In genomic region chr19:1478934-1479707, GRCh38 we compare ENCODE assay signal across 1 cellular context.
TF ChIP-seq lines count a peak whose summit lies in the region.

TSS of gene C19orf25 (minus strand) at chr19:1479215. CDS start at chr19:1478903, 312 bp downstream.

TF ChIP-seq in HepG2, 621 proteins besides CTCF, POLR2A, EP300 and RAD21 (continued from another document and continues in another):
- no peak for TF ChIP-seq PBX3 (CRISPR knock-in tag; IDR thresholded peaks at IDR 0.05; ENCODE audit: borderline replicate concordance)
- peak; percentile 13; the same call in 1 of the 2 replicates for TF ChIP-seq FOSL2 (CRISPR knock-in tag; IDR thresholded peaks at IDR 0.05)
- peak; percentile 82 for TF ChIP-seq RBM39 (IDR thresholded peaks at IDR 0.05; ENCODE audit: low read depth, low read length, poor library complexity, severe bottlenecking)
- TF ChIP-seq IRF9 (CRISPR knock-in tag; IDR thresholded peaks at IDR 0.05; ENCODE audit: borderline replicate concordance) = 0 out of 2 replicates have a peak, but pooled peaks have one; percentile 9
- TF ChIP-seq ZNF225 (CRISPR knock-in tag; IDR thresholded peaks at IDR 0.05) = no peak
- no peak for TF ChIP-seq NFAT5 (CRISPR knock-in tag; IDR thresholded peaks at IDR 0.05)
- no peak for TF ChIP-seq NR2F6 (IDR thresholded peaks at IDR 0.05)
- TF ChIP-seq NR2F6 (CRISPR knock-in tag; IDR thresholded peaks at IDR 0.05) = no peak
- TF ChIP-seq ZFP36L1 (CRISPR knock-in tag; IDR thresholded peaks at IDR 0.05) = no peak
- 0 out of 2 replicates have a peak, but pooled peaks have one; percentile 29 for TF ChIP-seq ZNF564 (CRISPR knock-in tag; IDR thresholded peaks at IDR 0.05)
- TF ChIP-seq ZNF589 (CRISPR knock-in tag; conservative IDR thresholded peaks at IDR 0.05) = no peak
- TF ChIP-seq ZFYVE20 (CRISPR knock-in tag; IDR thresholded peaks at IDR 0.05; ENCODE audit: borderline replicate concordance, low read depth) = no peak
- TF ChIP-seq MAX (IDR thresholded peaks at IDR 0.05) = peak; percentile 96
- no peak for TF ChIP-seq NCOA1 (CRISPR knock-in tag; IDR thresholded peaks at IDR 0.05)
- peak; percentile 98 for TF ChIP-seq ZMYM3 (CRISPR knock-in tag; IDR thresholded peaks at IDR 0.05)
- TF ChIP-seq SP1 (IDR thresholded peaks at IDR 0.05) = no peak
- peak; percentile 71 for TF ChIP-seq SP1 (CRISPR knock-in tag; IDR thresholded peaks at IDR 0.05)
- no peak for TF ChIP-seq MBNL3 (CRISPR knock-in tag; conservative IDR thresholded peaks at IDR 0.05)
- TF ChIP-seq ZSCAN12 (CRISPR knock-in tag; IDR thresholded peaks at IDR 0.05) = no peak
- no peak for TF ChIP-seq SRSF9 (IDR thresholded peaks at IDR 0.05; ENCODE audit: borderline replicate concordance, insufficient read depth, low read depth, low read length, poor library complexity, severe bottlenecking)
- no peak for TF ChIP-seq ZNF878 (CRISPR knock-in tag; IDR thresholded peaks at IDR 0.05)
- TF ChIP-seq BORCS8-MEF2B (CRISPR knock-in tag; IDR thresholded peaks at IDR 0.05) = peak; percentile 60
- TF ChIP-seq ZNF670 (CRISPR knock-in tag; IDR thresholded peaks at IDR 0.05; ENCODE audit: borderline replicate concordance) = peak; percentile 85
- no peak for TF ChIP-seq ZNF891 (CRISPR knock-in tag; IDR thresholded peaks at IDR 0.05)
- no peak for TF ChIP-seq ZNF546 (CRISPR knock-in tag; conservative IDR thresholded peaks at IDR 0.05)
- TF ChIP-seq KLF16 (CRISPR knock-in tag; IDR thresholded peaks at IDR 0.05) = peak in 1 of 2 experiments; percentile 53; a peak in 1 of 4 replicates
- 0 out of 2 replicates have a peak, but pooled peaks have one; percentile 35 for TF ChIP-seq SRY (CRISPR knock-in tag; IDR thresholded peaks at IDR 0.05)
- TF ChIP-seq ZBTB46 (CRISPR knock-in tag; IDR thresholded peaks at IDR 0.05; ENCODE audit: borderline replicate concordance) = no peak
- peak; percentile 85; the same call in 1 of the 2 replicates for TF ChIP-seq ZNF598 (CRISPR knock-in tag; IDR thresholded peaks at IDR 0.05; ENCODE audit: borderline replicate concordance)
- TF ChIP-seq MATR3 (CRISPR knock-in tag; IDR thresholded peaks at IDR 0.05) = no peak
- 0 out of 2 replicates have a peak, but pooled peaks have one; percentile 53 for TF ChIP-seq HMGXB3 (CRISPR knock-in tag; IDR thresholded peaks at IDR 0.05; ENCODE audit: borderline replicate concordance)
- TF ChIP-seq ZBTB1 (CRISPR knock-in tag; IDR thresholded peaks at IDR 0.05; ENCODE audit: borderline replicate concordance) = no peak
- peak; percentile 80; the same call in 1 of the 2 replicates for TF ChIP-seq ZFP82 (CRISPR knock-in tag; IDR thresholded peaks at IDR 0.05; ENCODE audit: borderline replicate concordance)
- peak; percentile 21; the same call in 1 of the 2 replicates for TF ChIP-seq GATAD2A (CRISPR knock-in tag; IDR thresholded peaks at IDR 0.05)
- TF ChIP-seq ZBTB25 (CRISPR knock-in tag; IDR thresholded peaks at IDR 0.05) = peak; percentile 87
- no peak; the same call in 1 of the 2 replicates for TF ChIP-seq FOXC1 (CRISPR knock-in tag; IDR thresholded peaks at IDR 0.05; ENCODE audit: borderline replicate concordance)
- no peak for TF ChIP-seq ATF5 (CRISPR knock-in tag; IDR thresholded peaks at IDR 0.05; ENCODE audit: low read depth)
- no peak for TF ChIP-seq ZNF660 (CRISPR knock-in tag; IDR thresholded peaks at IDR 0.05; ENCODE audit: borderline replicate concordance, low read depth)
- 0 out of 2 replicates have a peak, but pooled peaks have one; percentile 36 for TF ChIP-seq ZNF83 (CRISPR knock-in tag; IDR thresholded peaks at IDR 0.05; ENCODE audit: borderline replicate concordance)
- TF ChIP-seq MIXL1 (CRISPR knock-in tag; IDR thresholded peaks at IDR 0.05) = 0 out of 2 replicates have a peak, but pooled peaks have one; percentile 22
- TF ChIP-seq ZNF773 (CRISPR knock-in tag; IDR thresholded peaks at IDR 0.05; ENCODE audit: borderline replicate concordance) = no peak
- TF ChIP-seq ZXDC (CRISPR knock-in tag; IDR thresholded peaks at IDR 0.05) = no peak
- peak; percentile 22; the same call in 1 of the 2 replicates for TF ChIP-seq ZNF205 (CRISPR knock-in tag; IDR thresholded peaks at IDR 0.05)
